In genomic region chr12:119959435-119959834, GRCh38 we compare ENCODE assay signal across 20 cellular contexts. TPM values are rescaled to one million over a fixed set of nuclear protein-coding genes. Genes with fewer than 3 reads are reported as not detected.
DNase-seq lines count a peak whose midpoint lies in the region; ATAC-seq and TF ChIP-seq lines count a peak whose summit lies in the region.
"Had no signal": no experiment of that assay in that cellular context is flagged by ENCODE, and none has a peak within 500 bp of the region (broad histone marks: within the 10 kb centered on the region; RNA-seq: fewer than 3 reads in every experiment).

No MANE protein-coding gene starts in this region.

- no peak for ATAC-seq in HG03097 (IDR thresholded peaks at IDR 0.05; ENCODE audit: low FRiP score, unreplicated experiment)
- no peak for ATAC-seq in natural killer cell treated with Interleukin-12 subunit alpha and Interleukin-12 subunit beta and Interleukin-15 and Interleukin-18, amount 100 ng/mL, for 72 hours
- ATAC-seq: CD8-positive, alpha-beta T cell; K562 had no signal

- H3K36me3 Mint-ChIP-seq in natural killer cell treated with Interleukin-12 subunit alpha and Interleukin-12 subunit beta and Interleukin-15 and Interleukin-18, amount 100 ng/mL, for 72 hours = peaks cover 9% of the 10 kb centered on the region
- H3K36me3 Mint-ChIP-seq: CD8-positive, alpha-beta T cell had no signal

- TF ChIP-seq POLR2A in prostate gland (IDR thresholded peaks at IDR 0.05) = no peak

- H3K4me3 Mint-ChIP-seq in natural killer cell treated with Interleukin-12 subunit alpha and Interleukin-12 subunit beta and Interleukin-15 and Interleukin-18, amount 100 ng/mL, for 72 hours = no peak overlapping the region
- H3K4me3 Mint-ChIP-seq: B cell; CD8-positive, alpha-beta T cell had no signal

- TF ChIP-seq CTCF in LNCAP (IDR thresholded peaks at IDR 0.05) (peak; percentile 64; the same call in 1 of the 2 replicates), VCaP (conservative IDR thresholded peaks at IDR 0.05) (peak; percentile 68), prostate gland (IDR thresholded peaks at IDR 0.05) (no peak)

- no peaks in the 10 kb centered on the region for H3K27me3 ChIP-seq in prostate gland (replicated peaks; ENCODE audit: insufficient read depth)
- H3K27me3 ChIP-seq: BLaER1 treated with 17β-estradiol and CSF1 and Interleukin-3, amounts not matched to agents 10 nM and 100 nM had no signal

- H3K27ac Mint-ChIP-seq in natural killer cell treated with Interleukin-12 subunit alpha and Interleukin-12 subunit beta and Interleukin-15 and Interleukin-18, amount 100 ng/mL, for 72 hours = no peak overlapping the region
- H3K27ac Mint-ChIP-seq: B cell; CD8-positive, alpha-beta T cell had no signal

- peak; percentile 3 for DNase-seq in NCI-H2029 (lab: John Stamatoyannopoulos, UW)
- no peak for DNase-seq in NCI-H2029 treated with DMSO at 0.1 percent for 48 hours (lab: John Stamatoyannopoulos, UW)
- DNase-seq in prostate gland (ENCODE audit: low spot score) = peak; percentile 29
- DNase-seq in natural killer cell treated with Interleukin-12 subunit alpha and Interleukin-12 subunit beta and Interleukin-15 and Interleukin-18, amount 100 ng/mL, for 72 hours (ENCODE audit: low spot score) = no peak
- no peak for DNase-seq in COLO829 (ENCODE audit: low spot score)
- DNase-seq: CD8-positive, alpha-beta T cell; COR-L47; DMS 273 treated with DMSO at 0.1 percent for 48 hours; DMS79; GDM1; GM23248; H7; IMR-90 had no signal

- H3K9me3 ChIP-seq in prostate gland = no peaks in the 10 kb centered on the region

- intact Hi-C loops in prostate gland (cut with DNase I) = no loop called here

- WGBS in prostate gland = 39% methylated on average over 2 of the region's 2 CpGs

- H3K9me3 Mint-ChIP-seq in natural killer cell treated with Interleukin-12 subunit alpha and Interleukin-12 subunit beta and Interleukin-15 and Interleukin-18, amount 100 ng/mL, for 72 hours = peaks cover 11% of the 10 kb centered on the region

- peak overlapping the region; percentile 66 for H3K27ac ChIP-seq in VCaP
- no peak overlapping the region for H3K27ac ChIP-seq in prostate gland
- H3K27ac ChIP-seq: BLaER1 treated with 17β-estradiol and CSF1 and Interleukin-3, amounts not matched to agents 10 nM and 100 nM; GM23248; HL-60 had no signal

- H3K27me3 Mint-ChIP-seq in natural killer cell treated with Interleukin-12 subunit alpha and Interleukin-12 subunit beta and Interleukin-15 and Interleukin-18, amount 100 ng/mL, for 72 hours = peaks cover 0 to 2% of the 10 kb centered on the region in 2 donors

- no peak overlapping the region for H3K4me3 ChIP-seq in prostate gland
- H3K4me3 ChIP-seq: BLaER1 treated with 17β-estradiol and CSF1 and Interleukin-3, amounts not matched to agents 10 nM and 100 nM; GM23248; K562 had no signal

- H3K4me1 ChIP-seq in prostate gland (replicated peaks) = no peaks in the 10 kb centered on the region
- H3K4me1 ChIP-seq: BLaER1 treated with 17β-estradiol and CSF1 and Interleukin-3, amounts not matched to agents 10 nM and 100 nM had no signal

- no peaks in the 10 kb centered on the region for H3K36me3 ChIP-seq in prostate gland
- H3K36me3 ChIP-seq: BLaER1 treated with 17β-estradiol and CSF1 and Interleukin-3, amounts not matched to agents 10 nM and 100 nM had no signal

- no peaks in the 10 kb centered on the region for H3K4me1 Mint-ChIP-seq in natural killer cell treated with Interleukin-12 subunit alpha and Interleukin-12 subunit beta and Interleukin-15 and Interleukin-18, amount 100 ng/mL, for 72 hours (ENCODE audit: low read depth in 2 of 2)
- H3K4me1 Mint-ChIP-seq: B cell had no signal

RNA-seq across cellular contexts. Expression of gene BICDL1, which starts 29.6 kb away (rescaled TPM):
- 10 to 100 TPM in 1 of 2 donors, 1 to 10 TPM in 1; 8.6 to 34.0 TPM for total RNA-seq in prostate gland
- 1 to 10 TPM; 4.3 to 9.8 TPM for total RNA-seq in natural killer cell treated with Interleukin-12 subunit alpha and Interleukin-12 subunit beta and Interleukin-15 and Interleukin-18, amount 100 ng/mL, for 72 hours
- total RNA-seq: GM23248, IMR-90 had no signal

Comparison
In these comparisons a context has a peak if more than half of its experiments do, and no peak if none do; other contexts are left out.
1. DNase-seq: peak in NCI-H2029 (single experiment) and prostate gland (single experiment); none in NCI-H2029 treated with DMSO at 0.1 percent for 48 hours (single experiment), natural killer cell treated with Interleukin-12 subunit alpha and Interleukin-12 subunit beta and Interleukin-15 and Interleukin-18, amount 100 ng/mL, for 72 hours (single experiment) and COLO829 (single experiment).
2. CTCF ChIP-seq: peak in LNCAP (single experiment) and VCaP (single experiment); none in prostate gland (0 of 4).